In genomic region chr22:20661473-20661872, GRCh38 we compare ENCODE assay signal across 1 cellular context.
TF ChIP-seq lines count a peak whose summit lies in the region.

No MANE protein-coding gene starts in this region.

TF ChIP-seq in K562, 482 proteins besides CTCF, POLR2A, EP300 and RAD21 (continued from another document):
- TF ChIP-seq, protein P1, sequence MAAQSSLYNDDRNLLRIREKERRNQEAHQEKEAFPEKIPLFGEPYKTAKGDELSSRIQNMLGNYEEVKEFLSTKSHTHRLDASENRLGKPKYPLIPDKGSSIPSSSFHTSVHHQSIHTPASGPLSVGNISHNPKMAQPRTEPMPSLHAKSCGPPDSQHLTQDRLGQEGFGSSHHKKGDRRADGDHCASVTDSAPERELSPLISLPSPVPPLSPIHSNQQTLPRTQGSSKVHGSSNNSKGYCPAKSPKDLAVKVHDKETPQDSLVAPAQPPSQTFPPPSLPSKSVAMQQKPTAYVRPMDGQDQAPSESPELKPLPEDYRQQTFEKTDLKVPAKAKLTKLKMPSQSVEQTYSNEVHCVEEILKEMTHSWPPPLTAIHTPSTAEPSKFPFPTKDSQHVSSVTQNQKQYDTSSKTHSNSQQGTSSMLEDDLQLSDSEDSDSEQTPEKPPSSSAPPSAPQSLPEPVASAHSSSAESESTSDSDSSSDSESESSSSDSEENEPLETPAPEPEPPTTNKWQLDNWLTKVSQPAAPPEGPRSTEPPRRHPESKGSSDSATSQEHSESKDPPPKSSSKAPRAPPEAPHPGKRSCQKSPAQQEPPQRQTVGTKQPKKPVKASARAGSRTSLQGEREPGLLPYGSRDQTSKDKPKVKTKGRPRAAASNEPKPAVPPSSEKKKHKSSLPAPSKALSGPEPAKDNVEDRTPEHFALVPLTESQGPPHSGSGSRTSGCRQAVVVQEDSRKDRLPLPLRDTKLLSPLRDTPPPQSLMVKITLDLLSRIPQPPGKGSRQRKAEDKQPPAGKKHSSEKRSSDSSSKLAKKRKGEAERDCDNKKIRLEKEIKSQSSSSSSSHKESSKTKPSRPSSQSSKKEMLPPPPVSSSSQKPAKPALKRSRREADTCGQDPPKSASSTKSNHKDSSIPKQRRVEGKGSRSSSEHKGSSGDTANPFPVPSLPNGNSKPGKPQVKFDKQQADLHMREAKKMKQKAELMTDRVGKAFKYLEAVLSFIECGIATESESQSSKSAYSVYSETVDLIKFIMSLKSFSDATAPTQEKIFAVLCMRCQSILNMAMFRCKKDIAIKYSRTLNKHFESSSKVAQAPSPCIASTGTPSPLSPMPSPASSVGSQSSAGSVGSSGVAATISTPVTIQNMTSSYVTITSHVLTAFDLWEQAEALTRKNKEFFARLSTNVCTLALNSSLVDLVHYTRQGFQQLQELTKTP (IDR thresholded peaks at IDR 0.05; ENCODE audit: low read depth in 1 of 2, partially characterized antibody in 2 of 2) = no peak
- TF ChIP-seq YY1 (IDR thresholded peaks at IDR 0.05; ENCODE audit: borderline replicate concordance in 1 of 3, control insufficient read depth in 1 of 3, extremely low read depth in 1 of 3, insufficient read depth in 3 of 3, insufficient read length in 1 of 3, insufficient replicate concordance in 2 of 3, low read depth in 1 of 3, low read length in 2 of 3) (no peak), CHD4 (IDR thresholded peaks at IDR 0.05; ENCODE audit: insufficient read depth, insufficient replicate concordance, low read depth, low read length, poor library complexity, severe bottlenecking) (no peak), KLF1 (tag; IDR thresholded peaks at IDR 0.05) (no peak), SPI1 (IDR thresholded peaks at IDR 0.05; ENCODE audit: borderline replicate concordance, low read depth, low read length) (no peak), PHB2 (IDR thresholded peaks at IDR 0.05; ENCODE audit: low read depth) (peak; percentile 76; the same call in 1 of the 2 replicates), ZNF232 (CRISPR knock-in tag; IDR thresholded peaks at IDR 0.05) (no peak), SIN3A (IDR thresholded peaks at IDR 0.05; ENCODE audit: borderline replicate concordance in 2 of 2, control insufficient read depth in 1 of 2, low read depth in 2 of 2, low read length in 2 of 2) (no peak), KHSRP (IDR thresholded peaks at IDR 0.05) (peak; percentile 74), MTA2 (IDR thresholded peaks at IDR 0.05; ENCODE audit: low read depth) (peak; percentile 39; the same call in 1 of the 2 replicates), SUPT5H (IDR thresholded peaks at IDR 0.05) (peak; percentile 40; the same call in 1 of the 2 replicates), SRSF1 (IDR thresholded peaks at IDR 0.05; ENCODE audit: low read depth, low read length) (no peak), ZNF224 (CRISPR knock-in tag; IDR thresholded peaks at IDR 0.05) (no peak)
- TF ChIP-seq, protein P2, sequence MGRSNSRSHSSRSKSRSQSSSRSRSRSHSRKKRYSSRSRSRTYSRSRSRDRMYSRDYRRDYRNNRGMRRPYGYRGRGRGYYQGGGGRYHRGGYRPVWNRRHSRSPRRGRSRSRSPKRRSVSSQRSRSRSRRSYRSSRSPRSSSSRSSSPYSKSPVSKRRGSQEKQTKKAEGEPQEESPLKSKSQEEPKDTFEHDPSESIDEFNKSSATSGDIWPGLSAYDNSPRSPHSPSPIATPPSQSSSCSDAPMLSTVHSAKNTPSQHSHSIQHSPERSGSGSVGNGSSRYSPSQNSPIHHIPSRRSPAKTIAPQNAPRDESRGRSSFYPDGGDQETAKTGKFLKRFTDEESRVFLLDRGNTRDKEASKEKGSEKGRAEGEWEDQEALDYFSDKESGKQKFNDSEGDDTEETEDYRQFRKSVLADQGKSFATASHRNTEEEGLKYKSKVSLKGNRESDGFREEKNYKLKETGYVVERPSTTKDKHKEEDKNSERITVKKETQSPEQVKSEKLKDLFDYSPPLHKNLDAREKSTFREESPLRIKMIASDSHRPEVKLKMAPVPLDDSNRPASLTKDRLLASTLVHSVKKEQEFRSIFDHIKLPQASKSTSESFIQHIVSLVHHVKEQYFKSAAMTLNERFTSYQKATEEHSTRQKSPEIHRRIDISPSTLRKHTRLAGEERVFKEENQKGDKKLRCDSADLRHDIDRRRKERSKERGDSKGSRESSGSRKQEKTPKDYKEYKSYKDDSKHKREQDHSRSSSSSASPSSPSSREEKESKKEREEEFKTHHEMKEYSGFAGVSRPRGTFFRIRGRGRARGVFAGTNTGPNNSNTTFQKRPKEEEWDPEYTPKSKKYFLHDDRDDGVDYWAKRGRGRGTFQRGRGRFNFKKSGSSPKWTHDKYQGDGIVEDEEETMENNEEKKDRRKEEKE (IDR thresholded peaks at IDR 0.05; ENCODE audit: borderline replicate concordance in 1 of 2, control insufficient read depth in 1 of 2, low read depth in 2 of 2, low read length in 1 of 2) = 0 out of 4 replicates have a peak, but pooled peaks of 1 of the 2 experiments have one; percentile 66
- TF ChIP-seq, protein P3, sequence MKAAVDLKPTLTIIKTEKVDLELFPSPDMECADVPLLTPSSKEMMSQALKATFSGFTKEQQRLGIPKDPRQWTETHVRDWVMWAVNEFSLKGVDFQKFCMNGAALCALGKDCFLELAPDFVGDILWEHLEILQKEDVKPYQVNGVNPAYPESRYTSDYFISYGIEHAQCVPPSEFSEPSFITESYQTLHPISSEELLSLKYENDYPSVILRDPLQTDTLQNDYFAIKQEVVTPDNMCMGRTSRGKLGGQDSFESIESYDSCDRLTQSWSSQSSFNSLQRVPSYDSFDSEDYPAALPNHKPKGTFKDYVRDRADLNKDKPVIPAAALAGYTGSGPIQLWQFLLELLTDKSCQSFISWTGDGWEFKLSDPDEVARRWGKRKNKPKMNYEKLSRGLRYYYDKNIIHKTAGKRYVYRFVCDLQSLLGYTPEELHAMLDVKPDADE (conservative IDR thresholded peaks at IDR 0.05; ENCODE audit: control insufficient read depth, low read depth, low read length) = no peak
